17 cellular contexts compared by ENCODE assay signal in genomic region chr14:106080922-106081321, GRCh38.
A peak's percentile ranks its signal among the peaks of the same experiment; 100 is the strongest.
DNase-seq lines count a peak whose midpoint lies in the region; ATAC-seq, FAIRE-seq and TF ChIP-seq lines count a peak whose summit lies in the region.
"Had no signal": no experiment of that assay in that cellular context is flagged by ENCODE, and none has a peak within 500 bp of the region (broad histone marks: within the 10 kb centered on the region; RNA-seq: fewer than 3 reads in every experiment).

No MANE protein-coding gene starts in this region.

- H3K4me1 ChIP-seq in HepG2 (ENCODE audit: insufficient read depth, low read length) (no peaks in the 10 kb centered on the region), right lobe of liver (no peaks in the 10 kb centered on the region)
- H3K4me1 ChIP-seq: BLaER1 treated with 17β-estradiol and CSF1 and Interleukin-3, amounts not matched to agents 10 nM and 100 nM had no signal

- 5% methylated on average over 4 of the region's 4 CpGs for WGBS in HepG2 (ENCODE audit: low lambda C conversion rate)
- 40% methylated on average over 1 of the region's 4 CpGs for WGBS in right lobe of liver (ENCODE audit: insufficient coverage, low coverage, low lambda C conversion rate, missing lambda C conversion rate)

- no peaks in the 10 kb centered on the region for H4K20me1 ChIP-seq in HepG2 (ENCODE audit: insufficient read depth, low read length)
- H4K20me1 ChIP-seq: BLaER1 treated with 17β-estradiol and CSF1 and Interleukin-3, amounts not matched to agents 10 nM and 100 nM had no signal

- CTCF ChIA-PET in HepG2 (lab: Yijun Ruan, JAX; ENCODE audit: low intra/inter-chr PET ratio, low total read pairs): no interaction called here

- intact Hi-C loops in HepG2 (cut with micrococcal nuclease; ENCODE audit: unreplicated experiment): no loop called here
- intact Hi-C loops in right lobe of liver (cut with DNase I): no loop called here

- BruUV-seq in HepG2 (replicated peaks; lab: Mats Ljungman, UMichigan): no TSS peak

- H3K27ac ChIP-seq in HepG2 (ENCODE audit: extremely low read length, insufficient read depth, low read length): no peak overlapping the region
- no peak overlapping the region for H3K27ac ChIP-seq in right lobe of liver
- H3K27ac ChIP-seq: BLaER1 treated with 17β-estradiol and CSF1 and Interleukin-3, amounts not matched to agents 10 nM and 100 nM had no signal

- TF ChIP-seq RAD21 in HepG2 (CRISPR knock-in tag; IDR thresholded peaks at IDR 0.05): no peak

- TF ChIP-seq POLR2A in HepG2 (IDR thresholded peaks at IDR 0.05; ENCODE audit: insufficient read depth in 1 of 2, low read depth in 2 of 2, low read length in 2 of 2) (no peak), right lobe of liver (IDR thresholded peaks at IDR 0.05) (no peak), NB4 (IDR thresholded peaks at IDR 0.05; ENCODE audit: extremely low read depth, insufficient read length) (no peak)

- H2AFZ ChIP-seq in HepG2 (ENCODE audit: low read length): no peak overlapping the region

- no peaks in the 10 kb centered on the region for H3K9me3 ChIP-seq in HepG2 (ENCODE audit: low read length)
- no peaks in the 10 kb centered on the region for H3K9me3 ChIP-seq in right lobe of liver
- H3K9me3 ChIP-seq: BLaER1 treated with 17β-estradiol and CSF1 and Interleukin-3, amounts not matched to agents 10 nM and 100 nM had no signal

- no peak overlapping the region for H3K9ac ChIP-seq in HepG2 (ENCODE audit: insufficient read depth, low read depth, low read length)
- H3K9ac ChIP-seq: BLaER1 treated with 17β-estradiol and CSF1 and Interleukin-3, amounts not matched to agents 10 nM and 100 nM had no signal

- H3K4me3 ChIP-seq in HepG2 (replicated peaks in 1 of 3; ENCODE audit: insufficient read depth in 1 of 3, low read depth in 2 of 3, low read length in 3 of 3) (no peak overlapping the region), right lobe of liver (no peak overlapping the region), NB4 (ENCODE audit: low read depth, low read length) (no peak overlapping the region)
- H3K4me3 ChIP-seq: BLaER1 treated with 17β-estradiol and CSF1 and Interleukin-3, amounts not matched to agents 10 nM and 100 nM; K562 had no signal

- H3K79me2 ChIP-seq in HepG2 (ENCODE audit: insufficient read depth, low read length): no peaks in the 10 kb centered on the region

- no peak for ATAC-seq in HepG2
- ATAC-seq in right lobe of liver: no peak
- ATAC-seq in HG03342 (IDR thresholded peaks at IDR 0.05; ENCODE audit: unreplicated experiment): no peak
- ATAC-seq: K562 had no signal

- H3K4me2 ChIP-seq in HepG2 (ENCODE audit: low read depth, low read length): no peak overlapping the region
- H3K4me2 ChIP-seq: BLaER1 treated with 17β-estradiol and CSF1 and Interleukin-3, amounts not matched to agents 10 nM and 100 nM had no signal

- TF ChIP-seq EP300 in HepG2 (IDR thresholded peaks at IDR 0.05; ENCODE audit: low read depth in 2 of 2, low read length in 2 of 2) (no peak), HepG2 (CRISPR knock-in tag; IDR thresholded peaks at IDR 0.05; ENCODE audit: borderline replicate concordance) (no peak)

- H3K36me3 ChIP-seq in HepG2 (replicated peaks in 1 of 2; ENCODE audit: control insufficient read depth in 1 of 2, insufficient read depth in 2 of 2, low read length in 2 of 2) (no peaks in the 10 kb centered on the region), right lobe of liver (no peaks in the 10 kb centered on the region)
- H3K36me3 ChIP-seq: BLaER1 treated with 17β-estradiol and CSF1 and Interleukin-3, amounts not matched to agents 10 nM and 100 nM had no signal

- TF ChIP-seq CTCF in HepG2 (CRISPR knock-in tag; IDR thresholded peaks at IDR 0.05): no peak
- TF ChIP-seq CTCF in right lobe of liver (IDR thresholded peaks at IDR 0.05): no peak
- TF ChIP-seq CTCF in GM12874 (IDR thresholded peaks at IDR 0.05; ENCODE audit: insufficient read depth, low read depth, low read length): peak; percentile 36; the same call in 1 of the 2 replicates
- TF ChIP-seq CTCF in NB4 (IDR thresholded peaks at IDR 0.05; ENCODE audit: low read depth, low read length): peak; percentile 55

- DNase-seq in HepG2 (ENCODE audit: low spot score) (no peak), right lobe of liver (no peak), NB4 (ENCODE audit: low read depth) (peak; percentile 13), medulla oblongata (ENCODE audit: extremely low spot score) (peak; percentile 0)
- no peak for DNase-seq in activated naive CD4-positive, alpha-beta T cell treated with anti-CD3 and anti-CD28 coated beads, Interleukin-2, amount 50 U/mL, for 16 hours
- no peak for DNase-seq in stimulated activated CD4-positive, alpha-beta T cell treated with anti-CD3 and anti-CD28 coated beads, Interleukin-1b, Interleukin-23, amount 100 ng/mL, for 48 hours
- DNase-seq: Calu3; CD4-positive, CD25-positive, alpha-beta regulatory T cell; GF-D8; GOT3; H9; Karpas-422 had no signal

- POLR2A ChIA-PET in HepG2 (lab: Yijun Ruan, JAX): no interaction called here

- H3K27me3 ChIP-seq in HepG2 (ENCODE audit: control insufficient read depth in 1 of 2, insufficient read depth in 2 of 2, low read length in 2 of 2): no peaks in the 10 kb centered on the region; a peak in 1 of 5 replicates
- H3K27me3 ChIP-seq in right lobe of liver: no peaks in the 10 kb centered on the region
- H3K27me3 ChIP-seq: BLaER1 treated with 17β-estradiol and CSF1 and Interleukin-3, amounts not matched to agents 10 nM and 100 nM had no signal

- in situ Hi-C loops in HepG2 (cut with HindIII; ENCODE audit: extremely low pct_ligation_motif_present, low pct_unique_long_range_greater_than_20kb): no loop called here

- no peak for FAIRE-seq in HepG2 (lab: Jason Lieb, UNC)
- FAIRE-seq: GM12891, K562 had no signal

TF ChIP-seq in HepG2, 621 proteins besides CTCF, POLR2A, EP300 and RAD21:
- no peak for TF ChIP-seq ZNF256 (CRISPR knock-in tag; conservative IDR thresholded peaks at IDR 0.05)
- TF ChIP-seq AGO1 (IDR thresholded peaks at IDR 0.05; ENCODE audit: low read depth, low read length, poor library complexity, severe bottlenecking): no peak
- peak; percentile 95 for TF ChIP-seq ZNF329 (CRISPR knock-in tag; IDR thresholded peaks at IDR 0.05; ENCODE audit: low read depth)

Comparison
In these comparisons a context has a peak if more than half of its experiments do, and no peak if none do; other contexts are left out.
1. DNase-seq: peak in NB4 (single experiment) and medulla oblongata (single experiment); none in HepG2 (single experiment), right lobe of liver (0 of 3), activated naive CD4-positive, alpha-beta T cell treated with anti-CD3 and anti-CD28 coated beads, Interleukin-2, amount 50 U/mL, for 16 hours (single experiment) and stimulated activated CD4-positive, alpha-beta T cell treated with anti-CD3 and anti-CD28 coated beads, Interleukin-1b, Interleukin-23, amount 100 ng/mL, for 48 hours (single experiment).
2. CTCF ChIP-seq: peak in GM12874 (single experiment) and NB4 (single experiment); none in HepG2 (single experiment) and right lobe of liver (0 of 4).